ENCODE assay signal across 8 cellular contexts in the genomic region with DNA sequence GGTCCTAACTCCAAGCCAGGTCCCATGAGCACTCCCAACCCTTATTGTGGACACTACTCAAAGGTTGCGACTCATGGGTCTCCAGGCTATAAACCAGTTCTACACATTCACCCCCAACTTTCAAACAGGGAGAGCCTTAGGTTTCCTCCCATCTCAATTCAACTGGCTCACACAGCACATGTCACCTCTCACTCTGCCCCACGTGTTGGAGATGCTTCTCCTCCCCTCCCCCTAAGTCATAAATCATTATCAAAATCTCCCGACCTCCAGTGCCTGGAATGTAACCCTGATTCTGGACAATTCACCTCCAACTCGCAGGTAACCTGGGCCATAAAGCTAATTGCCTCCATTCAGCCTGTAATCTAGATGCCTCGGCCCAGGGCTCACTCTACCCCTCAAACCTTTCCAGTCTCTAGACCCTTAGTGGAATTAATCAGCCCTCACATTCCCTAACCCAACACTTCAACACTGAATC. TPM values are rescaled to one million over a fixed set of nuclear protein-coding genes. Genes with fewer than 3 reads are reported as not detected.
DNase-seq lines count a peak whose midpoint lies in the region; ATAC-seq lines count a peak whose summit lies in the region.

No MANE protein-coding gene starts in this region.

- no peak for ATAC-seq in activated naive CD8-positive, alpha-beta T cell treated with anti-CD3 and anti-CD28 coated beads, Interleukin-2, amount 10 ng/mL, durations not matched to agents 7 days and 5 days (ENCODE audit: low read depth)
- ATAC-seq in GM21423 (IDR thresholded peaks at IDR 0.05; ENCODE audit: unreplicated experiment) (no peak), GM21367 (IDR thresholded peaks at IDR 0.05; ENCODE audit: unreplicated experiment) (no peak), HG03139 (IDR thresholded peaks at IDR 0.05; ENCODE audit: unreplicated experiment) (no peak)

- H3K9me3 ChIP-seq in iPS-18a (ENCODE audit: control insufficient read depth, low read depth, low read length) = peaks cover 3% of the 10 kb centered on the region

- H3K27ac Mint-ChIP-seq in activated naive CD8-positive, alpha-beta T cell treated with anti-CD3 and anti-CD28 coated beads, Interleukin-2, amount 10 ng/mL, durations not matched to agents 7 days and 5 days = peak overlapping the region; percentile 93

- H3K36me3 ChIP-seq in iPS-18a (ENCODE audit: control insufficient read depth, low read depth, low read length) = peaks cover 5% of the 10 kb centered on the region

- peak overlapping the region; percentile 67 for H3K9ac ChIP-seq in iPS-18a (ENCODE audit: low read length)

- H3K4me1 ChIP-seq in iPS-18a (ENCODE audit: control insufficient read depth, low read depth, low read length) = peaks cover 4% of the 10 kb centered on the region

- peaks cover 8% of the 10 kb centered on the region for H3K27me3 Mint-ChIP-seq in activated naive CD8-positive, alpha-beta T cell treated with anti-CD3 and anti-CD28 coated beads, Interleukin-2, amount 10 ng/mL, durations not matched to agents 7 days and 5 days

- H3K4me3 Mint-ChIP-seq in activated naive CD8-positive, alpha-beta T cell treated with anti-CD3 and anti-CD28 coated beads, Interleukin-2, amount 10 ng/mL, durations not matched to agents 7 days and 5 days = peak overlapping the region; percentile 98

- DNase-seq in ELR (ENCODE audit: low read depth) = peak; percentile 61
- peak; percentile 41 for DNase-seq in LoVo (ENCODE audit: low spot score)
- DNase-seq in activated naive CD8-positive, alpha-beta T cell treated with anti-CD3 and anti-CD28 coated beads, Interleukin-2, amount 10 ng/mL, durations not matched to agents 7 days and 5 days = no peak
- peak; percentile 8 to 11 for DNase-seq in stimulated activated CD4-positive, alpha-beta T cell treated with anti-CD3 and anti-CD28 coated beads, Interleukin-4, amount 100 ng/mL, for 4 hours

- peaks cover 44% of the 10 kb centered on the region for H3K4me1 Mint-ChIP-seq in activated naive CD8-positive, alpha-beta T cell treated with anti-CD3 and anti-CD28 coated beads, Interleukin-2, amount 10 ng/mL, durations not matched to agents 7 days and 5 days

- peak overlapping the region; percentile 72 for H3K4me3 ChIP-seq in iPS-18a (ENCODE audit: low read length)

- H3K9me3 Mint-ChIP-seq in activated naive CD8-positive, alpha-beta T cell treated with anti-CD3 and anti-CD28 coated beads, Interleukin-2, amount 10 ng/mL, durations not matched to agents 7 days and 5 days = no peaks in the 10 kb centered on the region

- no peak overlapping the region for H3K27ac ChIP-seq in iPS-18a (ENCODE audit: low read length)

- H3K36me3 Mint-ChIP-seq in activated naive CD8-positive, alpha-beta T cell treated with anti-CD3 and anti-CD28 coated beads, Interleukin-2, amount 10 ng/mL, durations not matched to agents 7 days and 5 days = peaks cover 24% of the 10 kb centered on the region

- peaks cover 13% of the 10 kb centered on the region for H3K27me3 ChIP-seq in iPS-18a (ENCODE audit: control insufficient read depth, insufficient read depth, low read length)

- POLR2A ChIA-PET in activated naive CD8-positive, alpha-beta T cell treated with anti-CD3 and anti-CD28 coated beads, Interleukin-2, amount 10 ng/mL, durations not matched to agents 7 days and 5 days (lab: Charles Lee) = interaction anchor here (0.5 kb wide), 1 partner anchor 51 kb away, joined by 3 read pairs; no protein-coding TSS in a partner anchor

RNA-seq across cellular contexts. Expression of a gene that starts 0.6 kb away (rescaled TPM):
- 100 to 1,000 TPM; 197 to 201 TPM for total RNA-seq in activated naive CD8-positive, alpha-beta T cell treated with anti-CD3 and anti-CD28 coated beads, Interleukin-2, amount 10 ng/mL, durations not matched to agents 7 days and 5 days

RNA-seq across cellular contexts. Expression of a gene that starts 44.9 kb away (rescaled TPM):
- 10 to 100 TPM; 16.5 to 16.6 TPM for total RNA-seq in activated naive CD8-positive, alpha-beta T cell treated with anti-CD3 and anti-CD28 coated beads, Interleukin-2, amount 10 ng/mL, durations not matched to agents 7 days and 5 days
